8 cellular contexts compared by ENCODE assay signal in genomic region chr1:178541829-178542553, GRCh38. TPM values are rescaled to one million over a fixed set of nuclear protein-coding genes. Genes with fewer than 3 reads are reported as not detected.
DNase-seq lines count a peak whose midpoint lies in the region; ATAC-seq and TF ChIP-seq lines count a peak whose summit lies in the region.
"Had no signal": no experiment of that assay in that cellular context is flagged by ENCODE, and none has a peak within 500 bp of the region (broad histone marks: within the 10 kb centered on the region; RNA-seq: fewer than 3 reads in every experiment).

No MANE protein-coding gene starts in this region.

- peak overlapping the region; percentile 97 for H2AFZ ChIP-seq in GM23248

- no peak for ATAC-seq in thoracic aorta (ENCODE audit: insufficient number of reproducible peaks, low FRiP score, low read depth)

- peaks cover 6% of the 10 kb centered on the region for H3K4me1 Mint-ChIP-seq in activated CD4-positive, alpha-beta T cell treated with anti-CD3 and anti-CD28 coated beads, Interleukin-2, amount 10 ng/mL, durations not matched to agents 7 days and 5 days

- peak overlapping the region; percentile 75 for H3K9ac ChIP-seq in GM23248

- H3K9me3 ChIP-seq in GM23248 (ENCODE audit: low read depth) (no peaks in the 10 kb centered on the region), muscle layer of duodenum (ENCODE audit: control insufficient read depth in 1 of 2, low read length in 2 of 2) (no peaks in the 10 kb centered on the region), thoracic aorta (no peaks in the 10 kb centered on the region)

- H3K27me3 Mint-ChIP-seq in activated CD4-positive, alpha-beta T cell treated with anti-CD3 and anti-CD28 coated beads, Interleukin-2, amount 10 ng/mL, durations not matched to agents 7 days and 5 days = no peaks in the 10 kb centered on the region

- peaks cover 53% of the 10 kb centered on the region for H3K4me1 ChIP-seq in GM23248 (ENCODE audit: insufficient read depth)
- H3K4me1 ChIP-seq in muscle layer of duodenum (ENCODE audit: control insufficient read depth in 1 of 2, insufficient read depth in 2 of 2, low read length in 2 of 2) = peaks cover 3 to 35% of the 10 kb centered on the region in 2 donors
- H3K4me1 ChIP-seq in thoracic aorta (ENCODE audit: control insufficient read depth in 1 of 2, low read depth in 2 of 2) = peaks cover 0 to 12% of the 10 kb centered on the region in 2 donors

- H3K27me3 ChIP-seq in GM23248 (replicated peaks; ENCODE audit: insufficient read depth) (no peaks in the 10 kb centered on the region), muscle layer of duodenum (ENCODE audit: low read depth, low read length) (no peaks in the 10 kb centered on the region), thoracic aorta (replicated peaks; ENCODE audit: insufficient read depth) (no peaks in the 10 kb centered on the region)

- WGBS in GM23248 (ENCODE audit: low coverage in 1 of 2, low lambda C conversion rate in 2 of 2, missing lambda C conversion rate in 2 of 2), 2 experiments = 11 to 13% methylated on average over 30 to 33 of the region's 33 CpGs

- no peaks in the 10 kb centered on the region for H3K9me2 ChIP-seq in GM23248 (ENCODE audit: insufficient read depth)

- peak overlapping the region; percentile 86 for H3K4me3 Mint-ChIP-seq in activated CD4-positive, alpha-beta T cell treated with anti-CD3 and anti-CD28 coated beads, Interleukin-2, amount 10 ng/mL, durations not matched to agents 7 days and 5 days

- no peak for TF ChIP-seq CTCF in GM13976 (IDR thresholded peaks at IDR 0.05; ENCODE audit: borderline replicate concordance, control extremely low read depth, extremely low read depth, insufficient read depth, missing control alignments)
- no peak for TF ChIP-seq CTCF in thoracic aorta (IDR thresholded peaks at IDR 0.05)

- H3K27ac Mint-ChIP-seq in activated CD4-positive, alpha-beta T cell treated with anti-CD3 and anti-CD28 coated beads, Interleukin-2, amount 10 ng/mL, durations not matched to agents 7 days and 5 days = peak overlapping the region; percentile 92

- H3K79me2 ChIP-seq in GM23248 (ENCODE audit: insufficient read depth) = peaks cover 34% of the 10 kb centered on the region

- peak overlapping the region; percentile 81 for H3K4me2 ChIP-seq in GM23248 (ENCODE audit: unreplicated experiment)

- POLR2A ChIA-PET in activated CD4-positive, alpha-beta T cell treated with anti-CD3 and anti-CD28 coated beads, Interleukin-2, amount 10 ng/mL, durations not matched to agents 7 days and 5 days (lab: Charles Lee) = interaction anchor here (0.7 kb wide), 1 partner anchor 193 kb away, joined by 3 read pairs; no protein-coding TSS in a partner anchor

- H4K20me1 ChIP-seq in GM23248 (ENCODE audit: insufficient read depth) = no peaks in the 10 kb centered on the region

- H3K36me3 ChIP-seq in GM23248 (ENCODE audit: low read depth) (0 out of 2 replicates have a peak, but pooled peaks cover 4% of the 10 kb centered on the region), muscle layer of duodenum (ENCODE audit: control insufficient read depth in 1 of 2, insufficient read depth in 2 of 2, low read length in 2 of 2) (peaks cover 0 to 9% of the 10 kb centered on the region in 2 donors), thoracic aorta (no peaks in the 10 kb centered on the region)

- CTCF ChIA-PET in activated CD4-positive, alpha-beta T cell treated with anti-CD3 and anti-CD28 coated beads, Interleukin-2, amount 10 ng/mL, durations not matched to agents 7 days and 5 days (lab: Charles Lee) = interaction anchor here (0.6 to 1.5 kb wide), 7 partner anchors 10 to 656 kb away, joined by 3 to 4 read pairs (median 3); no protein-coding TSS in a partner anchor

- no peaks in the 10 kb centered on the region for H3K9me3 Mint-ChIP-seq in activated CD4-positive, alpha-beta T cell treated with anti-CD3 and anti-CD28 coated beads, Interleukin-2, amount 10 ng/mL, durations not matched to agents 7 days and 5 days

- in situ Hi-C loops in GM13976 (cut with MboI; ENCODE audit: low sequenced_read_pairs, unreplicated experiment) = loop anchor here (25.0 kb wide), 1 partner anchor 820 kb away; the partner anchor contains the start of gene AXDND1
- in situ Hi-C loops in GM23248 (cut with MboI) = loop anchor here (10.0 to 25.0 kb wide), 2 partner anchors 213 to 820 kb away; partner anchors contain the start of gene AXDND1

- H3K36me3 Mint-ChIP-seq in activated CD4-positive, alpha-beta T cell treated with anti-CD3 and anti-CD28 coated beads, Interleukin-2, amount 10 ng/mL, durations not matched to agents 7 days and 5 days (ENCODE audit: low read depth) = no peaks in the 10 kb centered on the region

- peak overlapping the region; percentile 53; the same call in 1 of the 2 replicates for H3K27ac ChIP-seq in GM23248
- H3K27ac ChIP-seq in epithelial cell of prostate = peak overlapping the region; percentile 49
- peak overlapping the region; percentile 67 for H3K27ac ChIP-seq in muscle layer of duodenum (ENCODE audit: low read length)
- peak overlapping the region; percentile 48 to 59 for H3K27ac ChIP-seq in thoracic aorta

- peak; percentile 80 for DNase-seq in GM13976 (ENCODE audit: low spot score)
- peak; percentile 48 for DNase-seq in GM23248
- DNase-seq in LoVo (ENCODE audit: low spot score) = peak; percentile 52
- DNase-seq in activated CD4-positive, alpha-beta T cell treated with anti-CD3 and anti-CD28 coated beads, Interleukin-2, amount 10 ng/mL, durations not matched to agents 7 days and 5 days = peak; percentile 52
- DNase-seq in epithelial cell of prostate (ENCODE audit: low read depth, low spot score) = no peak
- DNase-seq in thoracic aorta (ENCODE audit: low spot score) = no peak

- H3K4me3 ChIP-seq in GM23248 (peak overlapping the region; percentile 77), muscle layer of duodenum (ENCODE audit: low read depth in 1 of 2, low read length in 2 of 2) (peak overlapping the region; percentile 94 to 96), thoracic aorta (peak overlapping the region; percentile 87)

- peaks cover 44% of the 10 kb centered on the region for H3F3A ChIP-seq in GM23248 (ENCODE audit: insufficient read depth)

RNA-seq across cellular contexts. Expression of gene TEX35, which starts 29.1 kb away (rescaled TPM):
- not detected in 2 replicates for total RNA-seq in GM23248 (2014; rRNA removed; shearing (Covaris generic))
- not detected in 2 replicates for polyA plus RNA-seq in GM23248 (2016; fragmentation: Nextera tagmentation; extraction: Ambion mirVana)
- not detected for total RNA-seq in activated CD4-positive, alpha-beta T cell treated with anti-CD3 and anti-CD28 coated beads, Interleukin-2, amount 10 ng/mL, durations not matched to agents 7 days and 5 days
- not detected for total RNA-seq in thoracic aorta
- total RNA-seq: pulmonary artery endothelial cell had no signal

RNA-seq across cellular contexts. Expression of gene CLEC20A, which starts 45.2 kb away (rescaled TPM):
- not detected in 2 replicates for total RNA-seq in GM23248 (2014; rRNA removed; shearing (Covaris generic))
- not detected in 2 replicates for polyA plus RNA-seq in GM23248 (2016; fragmentation: Nextera tagmentation; extraction: Ambion mirVana)
- total RNA-seq in activated CD4-positive, alpha-beta T cell treated with anti-CD3 and anti-CD28 coated beads, Interleukin-2, amount 10 ng/mL, durations not matched to agents 7 days and 5 days = not detected
- total RNA-seq in thoracic aorta = 1 to 10 TPM in 1 of 2 donors, not detected in 1; 3.0 TPM
- total RNA-seq: pulmonary artery endothelial cell had no signal

Comparison
In these comparisons a context has a peak if more than half of its experiments do, and no peak if none do; other contexts are left out.
1. DNase-seq: peak in GM13976 (single experiment), GM23248 (single experiment), LoVo (single experiment) and activated CD4-positive, alpha-beta T cell treated with anti-CD3 and anti-CD28 coated beads, Interleukin-2, amount 10 ng/mL, durations not matched to agents 7 days and 5 days (single experiment); none in epithelial cell of prostate (single experiment) and thoracic aorta (single experiment).
2. Peak in every context shown above with its lines, with median percentiles within 50 percentile points of each other: H3K27ac ChIP-seq and H3K4me3 ChIP-seq.